8 cellular contexts compared by ENCODE assay signal in genomic region chr15:44102675-44103254, GRCh38.
A peak's percentile ranks its signal among the peaks of the same experiment; 100 is the strongest.
DNase-seq lines count a peak whose midpoint lies in the region; ATAC-seq and TF ChIP-seq lines count a peak whose summit lies in the region.

No MANE protein-coding gene starts in this region.

- H3K9me3 ChIP-seq in PC-3 (ENCODE audit: low read length), result no peaks in the 10 kb centered on the region

- H3F3A ChIP-seq in PC-3 (ENCODE audit: low read length, unreplicated experiment), result peaks cover 11% of the 10 kb centered on the region

- TF ChIP-seq CTCF in PC-3 (conservative IDR thresholded peaks at IDR 0.05; ENCODE audit: low read depth, low read length) (no peak), fibroblast of mammary gland (conservative IDR thresholded peaks at IDR 0.05; ENCODE audit: control insufficient read depth, insufficient read depth, low read depth, low read length) (no peak)

- peak overlapping the region; percentile 71 for H3K4me2 ChIP-seq in PC-3 (ENCODE audit: low read length)

- peak overlapping the region; percentile 72 for H3K9ac ChIP-seq in PC-3 (ENCODE audit: low read length)

- peaks cover 35% of the 10 kb centered on the region for H3K4me1 ChIP-seq in PC-3 (ENCODE audit: insufficient read depth, low read length)

- no peaks in the 10 kb centered on the region for H3K27me3 ChIP-seq in PC-3 (ENCODE audit: low read length)

- no peaks in the 10 kb centered on the region for H3K9me2 ChIP-seq in PC-3 (replicated peaks; ENCODE audit: low read length)

- H3K27ac ChIP-seq in PC-3 (ENCODE audit: low read length), result peak overlapping the region; percentile 96

- DNase-seq in EH (ENCODE audit: low read depth) (peak; percentile 99), PC-3 (peak; percentile 99), fibroblast of mammary gland (ENCODE audit: low read depth) (peak; percentile 100), nucleus accumbens (lab: John Stamatoyannopoulos, UW) (peak in 50 of 56 donors; percentile 3 to 85 (median 52)), germinal center (ENCODE audit: low spot score) (no peak)
- no peak for DNase-seq in activated CD4-positive, alpha-beta T cell treated with anti-CD3 and anti-CD28 coated beads for 48 hours

- ATAC-seq in PC-3, result peak; percentile 93
- ATAC-seq in GM19328 (IDR thresholded peaks at IDR 0.05; ENCODE audit: unreplicated experiment), result no peak
- no peak for ATAC-seq in GM21723 (IDR thresholded peaks at IDR 0.05; ENCODE audit: unreplicated experiment)

- H2AFZ ChIP-seq in PC-3 (ENCODE audit: low read length), result no peak overlapping the region

- CTCF ChIA-PET in PC-3 (lab: Charles Lee), result interaction anchor here (0.6 to 0.9 kb wide), 4 partner anchors 37 to 324 kb away, joined by 3 to 6 read pairs (median 3); partner anchors contain the start of gene FRMD5

- H3K4me3 ChIP-seq in PC-3 (ENCODE audit: low read length), result peak overlapping the region; percentile 39; the same call in 1 of the 2 replicates
- H3K4me3 ChIP-seq in fibroblast of mammary gland (ENCODE audit: control insufficient read depth, low read depth, low read length), result no peak overlapping the region

- no TSS peak for BruUV-seq in PC-3 (replicated peaks; lab: Mats Ljungman, UMichigan)

- POLR2A ChIA-PET in PC-3 (lab: Charles Lee; ENCODE audit: unreplicated experiment), result interaction anchor here (0.5 to 1.5 kb wide), 4 partner anchors 28 to 462 kb away, joined by 3 to 5 read pairs (median 3); partner anchors contain the start of gene EIF3J

- no peaks in the 10 kb centered on the region for H3K79me2 ChIP-seq in PC-3 (ENCODE audit: low read length)

- H3K36me3 ChIP-seq in PC-3 (ENCODE audit: low read depth, low read length), result no peaks in the 10 kb centered on the region

- intact Hi-C loops in PC-3 (cut with micrococcal nuclease), result loop anchor here (1.0 to 5.0 kb wide), 5 partner anchors 36 to 186 kb away; partner anchors contain the start of genes FRMD5 and GOLM2

- no peaks in the 10 kb centered on the region for H4K20me1 ChIP-seq in PC-3 (ENCODE audit: low read length)

Comparison
In these comparisons a context has a peak if more than half of its experiments do, and no peak if none do; other contexts are left out.
1. DNase-seq: peak in EH (single experiment), PC-3 (single experiment), fibroblast of mammary gland (single experiment) and nucleus accumbens (50 of 56); none in activated CD4-positive, alpha-beta T cell treated with anti-CD3 and anti-CD28 coated beads for 48 hours (single experiment) and germinal center (single experiment).